17 cellular contexts compared by ENCODE assay signal in genomic region chr5:22734907-22735306, GRCh38.
DNase-seq lines count a peak whose midpoint lies in the region; ATAC-seq and TF ChIP-seq lines count a peak whose summit lies in the region.
"Had no signal": no experiment of that assay in that cellular context is flagged by ENCODE, and none has a peak within 500 bp of the region (broad histone marks: within the 10 kb centered on the region; RNA-seq: fewer than 3 reads in every experiment).

No MANE protein-coding gene starts in this region.

- DNase-seq in HT-29 (ENCODE audit: low spot score) (peak; percentile 9), SK-MEL-5 (ENCODE audit: low read depth, low spot score) (peak; percentile 57), foreskin keratinocyte (no peak), WERI-Rb-1 (no peak), kidney tubule cell (ENCODE audit: low spot score) (no peak)
- no peak for DNase-seq in stimulated activated naive CD8-positive, alpha-beta T cell treated with anti-CD3 and anti-CD28 coated beads, Interleukin-15, Interleukin-2, amounts not matched to agents 100 U/mL and 50 U/mL, for 24 hours
- DNase-seq: ACHN; BE2C; C1 segment of cervical spinal cord; Caco-2; CD4-positive, CD25-positive, alpha-beta regulatory T cell; CD8-positive, alpha-beta memory T cell; GDM1; GM23248; HCEC 1CT had no signal

- peak; percentile 18; the same call in 1 of the 2 replicates for TF ChIP-seq CTCF in LNCAP (IDR thresholded peaks at IDR 0.05)
- peak; percentile 32 for TF ChIP-seq CTCF in foreskin keratinocyte (conservative IDR thresholded peaks at IDR 0.05)
- no peak for TF ChIP-seq CTCF in WERI-Rb-1 (IDR thresholded peaks at IDR 0.05; ENCODE audit: low read depth, low read length)

- in situ Hi-C loops in SK-MEL-5 (cut with HindIII; ENCODE audit: low pct_unique_long_range_greater_than_20kb, low sequenced_read_pairs) = no loop called here

- no peak overlapping the region for H3K4me3 ChIP-seq in WERI-Rb-1 (ENCODE audit: low read depth, low read length)
- H3K4me3 ChIP-seq: GM23248 had no signal

- H3K27me3 ChIP-seq in foreskin keratinocyte (no peaks in the 10 kb centered on the region), WERI-Rb-1 (ENCODE audit: insufficient read depth, low read depth, severe bottlenecking) (no peaks in the 10 kb centered on the region)
- H3K27me3 ChIP-seq: BE2C had no signal

- no peak for ATAC-seq in foreskin keratinocyte
- no peak for ATAC-seq in stimulated activated naive CD8-positive, alpha-beta T cell treated with anti-CD3 and anti-CD28 coated beads, Interleukin-15, Interleukin-2, amounts not matched to agents 100 U/mL and 50 U/mL, for 24 hours

- no peaks in the 10 kb centered on the region for H3K9me3 ChIP-seq in WERI-Rb-1 (ENCODE audit: severe bottlenecking)
- H3K9me3 ChIP-seq: BE2C, Caco-2 had no signal

- H3K27ac ChIP-seq in foreskin keratinocyte = no peak overlapping the region
- no peak overlapping the region for H3K27ac ChIP-seq in WERI-Rb-1
- H3K27ac ChIP-seq: GM23248, HL-60 had no signal

- H3K4me1 ChIP-seq in foreskin keratinocyte = no peaks in the 10 kb centered on the region
- H3K4me1 ChIP-seq: BE2C, Caco-2 had no signal

- no peaks in the 10 kb centered on the region for H3K36me3 ChIP-seq in WERI-Rb-1
- H3K36me3 ChIP-seq: BE2C had no signal

Comparison
In these comparisons a context has a peak if more than half of its experiments do, and no peak if none do; other contexts are left out.
1. DNase-seq: peak in HT-29 (single experiment) and SK-MEL-5 (single experiment); none in foreskin keratinocyte (0 of 2), WERI-Rb-1 (single experiment), kidney tubule cell (single experiment) and stimulated activated naive CD8-positive, alpha-beta T cell treated with anti-CD3 and anti-CD28 coated beads, Interleukin-15, Interleukin-2, amounts not matched to agents 100 U/mL and 50 U/mL, for 24 hours (single experiment).